Comparison of ENCODE assay signal across 1 cellular context in the genomic region with DNA sequence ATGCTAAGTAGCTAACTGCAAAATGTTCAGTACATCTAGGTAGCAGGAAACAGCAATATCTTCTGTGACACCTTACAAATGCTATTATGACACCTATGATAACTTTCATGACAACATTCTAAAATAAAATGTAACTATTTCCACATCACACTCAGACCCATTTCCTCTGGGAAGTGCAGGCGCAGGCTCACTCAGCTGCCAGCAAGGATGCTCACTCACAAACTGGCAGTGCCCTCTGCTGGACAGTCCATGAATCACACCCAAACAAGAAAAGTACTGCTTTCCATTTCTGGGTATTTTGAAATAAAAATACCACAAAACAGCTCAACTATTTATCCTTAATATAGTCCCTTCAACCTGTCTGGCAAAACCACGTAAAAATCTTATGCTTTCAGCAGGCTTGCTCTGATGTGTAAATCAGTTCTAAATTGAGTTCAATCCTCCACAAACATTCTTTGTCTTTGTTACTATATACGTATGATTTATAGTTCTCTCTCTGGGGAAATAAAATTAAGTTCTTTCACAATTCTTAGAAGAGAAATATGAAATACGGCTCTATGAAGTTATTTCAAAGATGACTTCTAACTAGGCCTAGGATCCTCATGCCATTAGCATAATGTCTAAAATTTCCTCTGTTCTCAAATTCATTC.
TF ChIP-seq lines count a peak whose summit lies in the region.

No MANE protein-coding gene starts in this region.

TF ChIP-seq in WTC11, 78 proteins besides CTCF, POLR2A, EP300 and RAD21 (continued from another document):
- TF ChIP-seq ZNF281 (CRISPR knock-in tag; IDR thresholded peaks at IDR 0.05) (no peak), TEAD4 (CRISPR knock-in tag; IDR thresholded peaks at IDR 0.05) (no peak), ZNF232 (CRISPR knock-in tag; IDR thresholded peaks at IDR 0.05) (no peak), ZBTB21 (CRISPR knock-in tag; IDR thresholded peaks at IDR 0.05; ENCODE audit: borderline replicate concordance) (no peak), CBFB (CRISPR knock-in tag; IDR thresholded peaks at IDR 0.05; ENCODE audit: low read depth) (no peak), GTF2I (CRISPR knock-in tag; conservative IDR thresholded peaks at IDR 0.05) (no peak), ZNF512 (CRISPR knock-in tag; IDR thresholded peaks at IDR 0.05; ENCODE audit: borderline replicate concordance) (no peak)
- TF ChIP-seq, protein P1, sequence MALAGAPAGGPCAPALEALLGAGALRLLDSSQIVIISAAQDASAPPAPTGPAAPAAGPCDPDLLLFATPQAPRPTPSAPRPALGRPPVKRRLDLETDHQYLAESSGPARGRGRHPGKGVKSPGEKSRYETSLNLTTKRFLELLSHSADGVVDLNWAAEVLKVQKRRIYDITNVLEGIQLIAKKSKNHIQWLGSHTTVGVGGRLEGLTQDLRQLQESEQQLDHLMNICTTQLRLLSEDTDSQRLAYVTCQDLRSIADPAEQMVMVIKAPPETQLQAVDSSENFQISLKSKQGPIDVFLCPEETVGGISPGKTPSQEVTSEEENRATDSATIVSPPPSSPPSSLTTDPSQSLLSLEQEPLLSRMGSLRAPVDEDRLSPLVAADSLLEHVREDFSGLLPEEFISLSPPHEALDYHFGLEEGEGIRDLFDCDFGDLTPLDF (CRISPR knock-in tag; IDR thresholded peaks at IDR 0.05), result no peak
TF ChIP-seq in WTC11: peak in this region for 0.
